In genomic region chr1:53975861-53976260, GRCh38 we compare ENCODE assay signal across 40 cellular contexts. TPM values are rescaled to one million over a fixed set of nuclear protein-coding genes. Genes with fewer than 3 reads are reported as not detected.
"Had no signal": no experiment of that assay in that cellular context is flagged by ENCODE, and none has a peak within 500 bp of the region (broad histone marks: within the 10 kb centered on the region; RNA-seq: fewer than 3 reads in every experiment).

No MANE protein-coding gene starts in this region.

- H3K4me1 ChIP-seq: adrenal gland, ascending aorta, body of pancreas, breast epithelium had no signal

- H3K4me1 Mint-ChIP-seq: activated naive CD4-positive, alpha-beta T cell treated with anti-CD3 and anti-CD28 coated beads, Interleukin-2, amount 10 ng/mL, durations not matched to agents 7 days and 5 days; activated naive CD4-positive, alpha-beta T cell treated with anti-CD3 and anti-CD28 coated beads, Interleukin-2, amount 50 U/mL, for 24 hours; activated naive CD8-positive, alpha-beta T cell treated with anti-CD3 and anti-CD28 coated beads for 36 hours; activated naive CD8-positive, alpha-beta T cell treated with anti-CD3 and anti-CD28 coated beads, Interleukin-2, amount 50 U/mL, for 24 hours; activated T-helper 17 cell treated with anti-CD3 and anti-CD28 coated beads, Interleukin-2, amount 50 U/mL, for 72 hours; brain; central memory CD8-positive, alpha-beta T cell had no signal

- H3K36me3 ChIP-seq: brain microvascular endothelial cell, breast epithelium, cardiac muscle cell had no signal

- H3K27me3 Mint-ChIP-seq: activated naive CD4-positive, alpha-beta T cell treated with anti-CD3 and anti-CD28 coated beads, Interleukin-2, amount 10 ng/mL, durations not matched to agents 7 days and 5 days; activated naive CD4-positive, alpha-beta T cell treated with anti-CD3 and anti-CD28 coated beads, Interleukin-2, amount 50 U/mL, for 24 hours; activated naive CD8-positive, alpha-beta T cell; activated naive CD8-positive, alpha-beta T cell treated with anti-CD3 and anti-CD28 coated beads, Interleukin-2, amount 10 ng/mL, durations not matched to agents 7 days and 5 days; activated T-cell treated with anti-CD3 and anti-CD28 coated beads, Interleukin-2, amount 50 U/mL, for 24 hours; activated T-helper 17 cell treated with anti-CD3 and anti-CD28 coated beads, Interleukin-2, amount 50 U/mL, for 72 hours; brain had no signal

- H3K4me3 Mint-ChIP-seq: activated naive CD4-positive, alpha-beta T cell treated with anti-CD3 and anti-CD28 coated beads for 36 hours; activated naive CD4-positive, alpha-beta T cell treated with anti-CD3 and anti-CD28 coated beads, Interleukin-2, amount 10 ng/mL, durations not matched to agents 7 days and 5 days; activated naive CD4-positive, alpha-beta T cell treated with anti-CD3 and anti-CD28 coated beads, Interleukin-2, amount 50 U/mL, for 24 hours; activated naive CD8-positive, alpha-beta T cell; activated naive CD8-positive, alpha-beta T cell treated with anti-CD3 and anti-CD28 coated beads for 36 hours; activated naive CD8-positive, alpha-beta T cell treated with anti-CD3 and anti-CD28 coated beads, Interleukin-2, amount 10 ng/mL, durations not matched to agents 7 days and 5 days; activated naive CD8-positive, alpha-beta T cell treated with anti-CD3 and anti-CD28 coated beads, Interleukin-2, amount 50 U/mL, for 24 hours; activated T-cell treated with anti-CD3 and anti-CD28 coated beads, Interleukin-2, amount 50 U/mL, for 24 hours; activated T-cell treated with anti-CD3 and anti-CD28 coated beads, Interleukin-2, amount 50 U/mL, for 4 hours; activated T-cell treated with anti-CD3 and anti-CD28 coated beads, Interleukin-2, amount 50 U/mL, for 72 hours; activated T-helper 1 cell treated with anti-CD3 and anti-CD28 coated beads, Interleukin-12 subunit alpha, Interleukin-12 subunit beta, Interleukin-2, Interleukin-4 antibody, amounts not matched to agents 30 ng/mL and 10 ng/mL and 1 ng/mL, durations not matched to agents 14 hours and 24 hours and 36 hours; activated T-helper 17 cell treated with anti-CD3 and anti-CD28 coated beads, Interleukin-2, amount 50 U/mL, for 72 hours; brain; central memory CD8-positive, alpha-beta T cell had no signal

- H3K4me3 ChIP-seq: adrenal gland, ascending aorta, body of pancreas, breast epithelium, cardiac muscle cell had no signal

- DNase-seq: activated effector memory CD4-positive, alpha-beta T cell treated with anti-CD3 and anti-CD28 coated beads, Interleukin-2, amount 50 U/mL, for 16 hours; activated effector memory CD4-positive, alpha-beta T cell treated with Interleukin-2 at 50 U/mL for 16 hours; activated gamma-delta T cell; activated gamma-delta T cell treated with Interleukin-2 at 50 U/mL for 16 hours; activated naive CD4-positive, alpha-beta T cell; activated naive CD4-positive, alpha-beta T cell treated with anti-CD3 and anti-CD28 coated beads for 36 hours; activated naive CD4-positive, alpha-beta T cell treated with anti-CD3 and anti-CD28 coated beads, Interleukin-2, amount 10 ng/mL, durations not matched to agents 7 days and 5 days; activated naive CD4-positive, alpha-beta T cell treated with anti-CD3 and anti-CD28 coated beads, Interleukin-2, amount 50 U/mL, for 16 hours; activated naive CD4-positive, alpha-beta T cell treated with Interleukin-2 at 50 U/mL for 16 hours; activated naive CD8-positive, alpha-beta T cell treated with anti-CD3 and anti-CD28 coated beads for 36 hours; activated naive CD8-positive, alpha-beta T cell treated with anti-CD3 and anti-CD28 coated beads, Interleukin-2, amount 10 ng/mL, durations not matched to agents 7 days and 5 days; activated naive CD8-positive, alpha-beta T cell treated with anti-CD3 and anti-CD28 coated beads, Interleukin-2, amount 50 U/mL, for 24 hours; activated T-cell treated with anti-CD3 and anti-CD28 coated beads, Interleukin-2, amount 50 U/mL, for 24 hours; activated T-cell treated with anti-CD3 and anti-CD28 coated beads, Interleukin-2, amount 50 U/mL, for 4 hours; activated T-cell treated with anti-CD3 and anti-CD28 coated beads, Interleukin-2, amount 50 U/mL, for 48 hours; activated T-cell treated with anti-CD3 and anti-CD28 coated beads, Interleukin-2, amount 50 U/mL, for 72 hours; adrenal gland; amniotic stem cell; amygdala; anterior cingulate cortex; aorta; body of pancreas; brain microvascular endothelial cell; central memory CD4-positive, alpha-beta T cell; cerebellar nuclear complex had no signal

- H3K27me3 ChIP-seq: adrenal gland, ascending aorta, body of pancreas, brain microvascular endothelial cell, breast epithelium, cardiac muscle cell had no signal

- H3K27ac Mint-ChIP-seq: activated naive CD4-positive, alpha-beta T cell treated with anti-CD3 and anti-CD28 coated beads for 36 hours; activated naive CD4-positive, alpha-beta T cell treated with anti-CD3 and anti-CD28 coated beads, Interleukin-2, amount 10 ng/mL, durations not matched to agents 7 days and 5 days; activated naive CD4-positive, alpha-beta T cell treated with anti-CD3 and anti-CD28 coated beads, Interleukin-2, amount 50 U/mL, for 24 hours; activated naive CD8-positive, alpha-beta T cell; activated naive CD8-positive, alpha-beta T cell treated with anti-CD3 and anti-CD28 coated beads for 36 hours; activated naive CD8-positive, alpha-beta T cell treated with anti-CD3 and anti-CD28 coated beads, Interleukin-2, amount 10 ng/mL, durations not matched to agents 7 days and 5 days; activated naive CD8-positive, alpha-beta T cell treated with anti-CD3 and anti-CD28 coated beads, Interleukin-2, amount 50 U/mL, for 24 hours; activated T-cell treated with anti-CD3 and anti-CD28 coated beads, Interleukin-2, amount 50 U/mL, for 24 hours; activated T-cell treated with anti-CD3 and anti-CD28 coated beads, Interleukin-2, amount 50 U/mL, for 72 hours; activated T-helper 1 cell treated with anti-CD3 and anti-CD28 coated beads, Interleukin-12 subunit alpha, Interleukin-12 subunit beta, Interleukin-2, Interleukin-4 antibody, amounts not matched to agents 30 ng/mL and 10 ng/mL and 1 ng/mL, durations not matched to agents 14 hours and 24 hours and 36 hours; activated T-helper 17 cell treated with anti-CD3 and anti-CD28 coated beads, Interleukin-2, amount 50 U/mL, for 72 hours; activated T-helper 2 cell treated with anti-CD3 and anti-CD28 coated beads, Interferon-gamma antibody, Interleukin-2, Interleukin-4, amounts not matched to agents 10 μg/mL and 5 μg/mL and 100 μg/mL, durations not matched to agents 14 hours and 24 hours and 36 hours; brain had no signal

- H3K27ac ChIP-seq: adrenal gland, ascending aorta, body of pancreas, brain microvascular endothelial cell, breast epithelium, cardiac muscle cell had no signal

- H3K9me3 Mint-ChIP-seq: activated naive CD4-positive, alpha-beta T cell treated with anti-CD3 and anti-CD28 coated beads for 36 hours; activated naive CD4-positive, alpha-beta T cell treated with anti-CD3 and anti-CD28 coated beads, Interleukin-2, amount 10 ng/mL, durations not matched to agents 7 days and 5 days; activated naive CD4-positive, alpha-beta T cell treated with anti-CD3 and anti-CD28 coated beads, Interleukin-2, amount 50 U/mL, for 24 hours; activated naive CD4-positive, alpha-beta T cell treated with anti-CD3 and anti-CD28 coated beads, Interleukin-2, amount 50 U/mL, for 72 hours; activated naive CD8-positive, alpha-beta T cell treated with anti-CD3 and anti-CD28 coated beads for 36 hours; activated naive CD8-positive, alpha-beta T cell treated with anti-CD3 and anti-CD28 coated beads, Interleukin-2, amount 10 ng/mL, durations not matched to agents 7 days and 5 days; activated naive CD8-positive, alpha-beta T cell treated with anti-CD3 and anti-CD28 coated beads, Interleukin-2, amount 50 U/mL, for 24 hours; activated T-cell treated with anti-CD3 and anti-CD28 coated beads, Interleukin-2, amount 50 U/mL, for 24 hours; activated T-cell treated with anti-CD3 and anti-CD28 coated beads, Interleukin-2, amount 50 U/mL, for 4 hours; activated T-cell treated with anti-CD3 and anti-CD28 coated beads, Interleukin-2, amount 50 U/mL, for 72 hours; activated T-helper 1 cell treated with anti-CD3 and anti-CD28 coated beads, Interleukin-12 subunit alpha, Interleukin-12 subunit beta, Interleukin-2, Interleukin-4 antibody, amounts not matched to agents 30 ng/mL and 10 ng/mL and 1 ng/mL, durations not matched to agents 14 hours and 24 hours and 36 hours; activated T-helper 17 cell treated with anti-CD3 and anti-CD28 coated beads, Interleukin-2, amount 50 U/mL, for 72 hours; activated T-helper 2 cell treated with anti-CD3 and anti-CD28 coated beads, Interferon-gamma antibody, Interleukin-2, Interleukin-4, amounts not matched to agents 10 μg/mL and 5 μg/mL and 100 μg/mL, durations not matched to agents 14 hours and 24 hours and 36 hours; brain; central memory CD8-positive, alpha-beta T cell had no signal

- H3K9me3 ChIP-seq: adrenal gland, ascending aorta, body of pancreas, breast epithelium had no signal

RNA-seq across cellular contexts. Expression of gene IFT25, which starts 30.4 kb away (rescaled TPM):
- total RNA-seq: ascending aorta had no signal

RNA-seq across cellular contexts. Expression of gene LDLRAD1, which starts 42.1 kb away (rescaled TPM):
- total RNA-seq: activated naive CD4-positive, alpha-beta T cell treated with anti-CD3 and anti-CD28 coated beads for 36 hours; activated naive CD4-positive, alpha-beta T cell treated with anti-CD3 and anti-CD28 coated beads, Interleukin-2, amount 50 U/mL, for 72 hours; activated naive CD8-positive, alpha-beta T cell treated with anti-CD3 and anti-CD28 coated beads for 36 hours; activated naive CD8-positive, alpha-beta T cell treated with anti-CD3 and anti-CD28 coated beads, Interleukin-2, amount 10 ng/mL, durations not matched to agents 7 days and 5 days; activated T-cell treated with anti-CD3 and anti-CD28 coated beads, Interleukin-2, amount 50 U/mL, for 4 hours; activated T-cell treated with anti-CD3 and anti-CD28 coated beads, Interleukin-2, amount 50 U/mL, for 72 hours; activated T-helper 1 cell treated with anti-CD3 and anti-CD28 coated beads, Interleukin-12 subunit alpha, Interleukin-12 subunit beta, Interleukin-2, Interleukin-4 antibody, amounts not matched to agents 30 ng/mL and 10 ng/mL and 1 ng/mL, durations not matched to agents 14 hours and 24 hours and 36 hours; activated T-helper 17 cell treated with anti-CD3 and anti-CD28 coated beads, Interleukin-2, amount 50 U/mL, for 72 hours; activated T-helper 2 cell treated with anti-CD3 and anti-CD28 coated beads, Interferon-gamma antibody, Interleukin-2, Interleukin-4, amounts not matched to agents 10 μg/mL and 5 μg/mL and 100 μg/mL, durations not matched to agents 14 hours and 24 hours and 36 hours; aorta; ascending aorta; astrocyte; body of pancreas; breast epithelium; cardiac muscle cell; cardiac septum; cerebellum; chondrocyte had no signal
